ENCODE assay signal across 12 cellular contexts in the genomic region with DNA sequence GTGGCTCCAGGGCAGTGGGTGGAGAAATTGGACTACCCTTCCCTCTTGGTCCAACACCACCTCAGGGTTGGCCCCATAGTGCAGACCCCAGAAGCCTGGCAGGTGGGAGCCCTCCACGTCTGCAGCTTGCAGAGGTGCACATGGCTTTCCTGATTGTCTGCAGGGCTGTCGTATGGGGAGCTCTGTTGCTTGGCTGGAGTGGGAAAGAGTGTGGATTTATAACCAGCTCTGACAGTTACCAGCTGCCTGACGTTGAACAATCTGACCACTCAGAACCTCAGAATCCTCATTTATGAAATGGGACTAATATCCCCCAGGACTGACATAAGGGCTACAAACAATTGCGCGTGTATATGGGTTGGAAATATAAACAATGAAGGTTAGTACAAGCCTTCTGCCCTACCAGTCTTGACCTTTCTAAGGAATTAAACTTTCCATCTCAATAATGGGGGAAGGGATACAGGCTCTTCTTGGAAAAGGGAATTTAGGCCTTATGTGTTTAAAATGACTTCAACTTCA. TPM values are rescaled to one million over a fixed set of nuclear protein-coding genes. Genes with fewer than 3 reads are reported as not detected.
DNase-seq lines count a peak whose midpoint lies in the region; ATAC-seq and TF ChIP-seq lines count a peak whose summit lies in the region.
"Had no signal": no experiment of that assay in that cellular context is flagged by ENCODE, and none has a peak within 500 bp of the region (broad histone marks: within the 10 kb centered on the region; RNA-seq: fewer than 3 reads in every experiment).

No MANE protein-coding gene starts in this region.

- peak; percentile 39 for DNase-seq in activated CD8-positive, alpha-beta memory T cell treated with anti-CD3 and anti-CD28 coated beads, Interleukin-2, amount 50 U/mL, for 48 hours
- DNase-seq in activated CD8-positive, alpha-beta memory T cell treated with anti-CD3 and anti-CD28 coated beads for 24 hours = no peak
- DNase-seq in mesothelial cell of epicardium (ENCODE audit: low spot score in 2 of 2, unreplicated experiment in 2 of 2) = no peak
- DNase-seq in sciatic nerve (ENCODE audit: low spot score) = peak; percentile 37
- no peak for DNase-seq in midbrain (lab: John Stamatoyannopoulos, UW)
- no peak for DNase-seq in stimulated activated CD4-positive, alpha-beta T cell treated with anti-CD3 and anti-CD28 coated beads, Interleukin-4, amount 100 ng/mL, for 4 hours
- DNase-seq: Calu3; CD4-positive, CD25-positive, alpha-beta regulatory T cell; DMS 273 treated with DMSO at 0.1 percent for 48 hours had no signal

- H3K27ac Mint-ChIP-seq in brain (peak overlapping the region in 3 of 5 experiments; percentile 1 to 25 (median 10)), mesothelial cell of epicardium (peak overlapping the region; percentile 77)
- H3K27ac Mint-ChIP-seq: CD4-positive, CD25-positive, alpha-beta regulatory T cell had no signal

- TF ChIP-seq CTCF in brain (conservative IDR thresholded peaks at IDR 0.05) (no peak), mesothelial cell of epicardium (IDR thresholded peaks at IDR 0.05; ENCODE audit: unreplicated experiment) (no peak)

- no peak overlapping the region for H3K4me3 Mint-ChIP-seq in brain
- no peak overlapping the region for H3K4me3 Mint-ChIP-seq in mesothelial cell of epicardium
- H3K4me3 Mint-ChIP-seq: CD4-positive, CD25-positive, alpha-beta regulatory T cell had no signal

- ATAC-seq in sciatic nerve (no peak), HG02840 (IDR thresholded peaks at IDR 0.05; ENCODE audit: low FRiP score, unreplicated experiment) (no peak)
- ATAC-seq: HCT116 had no signal

- H3K36me3 Mint-ChIP-seq in brain (peaks cover 5% of the 10 kb centered on the region), mesothelial cell of epicardium (peaks cover 4% of the 10 kb centered on the region)
- H3K36me3 Mint-ChIP-seq: CD4-positive, CD25-positive, alpha-beta regulatory T cell had no signal

- H3K9me3 Mint-ChIP-seq in brain = peaks cover 7 to 28% (median 14%) of the 10 kb centered on the region in 5 experiments
- H3K9me3 Mint-ChIP-seq in mesothelial cell of epicardium = peaks cover 6% of the 10 kb centered on the region

- intact Hi-C loops in sciatic nerve (cut with DNase I) = no loop called here

- H3K4me1 Mint-ChIP-seq in brain = peaks cover 27% of the 10 kb centered on the region
- H3K4me1 Mint-ChIP-seq in mesothelial cell of epicardium = peaks cover 20% of the 10 kb centered on the region
- H3K4me1 Mint-ChIP-seq: CD4-positive, CD25-positive, alpha-beta regulatory T cell had no signal

- H3K27me3 Mint-ChIP-seq in brain (peaks cover 25% of the 10 kb centered on the region), mesothelial cell of epicardium (ENCODE audit: low read depth) (peaks cover 5% of the 10 kb centered on the region)
- H3K27me3 Mint-ChIP-seq: CD4-positive, CD25-positive, alpha-beta regulatory T cell had no signal

RNA-seq across cellular contexts. Expression of a gene that starts 13.9 kb away (rescaled TPM):
- polyA plus RNA-seq in brain (ENCODE audit: insufficient read depth, low read depth, low replicate concordance) = 6.9 TPM
- 274 to 292 TPM (median 277 TPM) in 3 replicates for total RNA-seq in mesothelial cell of epicardium
- total RNA-seq in sciatic nerve = 38.1 TPM
- total RNA-seq: Calu3 had no signal
- polyA plus RNA-seq: CD4-positive, CD25-positive, alpha-beta regulatory T cell had no signal

Comparison
In these comparisons a context has a peak if more than half of its experiments do, and no peak if none do; other contexts are left out.
1. DNase-seq: peak in activated CD8-positive, alpha-beta memory T cell treated with anti-CD3 and anti-CD28 coated beads, Interleukin-2, amount 50 U/mL, for 48 hours (single experiment) and sciatic nerve (single experiment); none in activated CD8-positive, alpha-beta memory T cell treated with anti-CD3 and anti-CD28 coated beads for 24 hours (single experiment), mesothelial cell of epicardium (0 of 2), midbrain (single experiment) and stimulated activated CD4-positive, alpha-beta T cell treated with anti-CD3 and anti-CD28 coated beads, Interleukin-4, amount 100 ng/mL, for 4 hours (0 of 2).